In the genomic region with DNA sequence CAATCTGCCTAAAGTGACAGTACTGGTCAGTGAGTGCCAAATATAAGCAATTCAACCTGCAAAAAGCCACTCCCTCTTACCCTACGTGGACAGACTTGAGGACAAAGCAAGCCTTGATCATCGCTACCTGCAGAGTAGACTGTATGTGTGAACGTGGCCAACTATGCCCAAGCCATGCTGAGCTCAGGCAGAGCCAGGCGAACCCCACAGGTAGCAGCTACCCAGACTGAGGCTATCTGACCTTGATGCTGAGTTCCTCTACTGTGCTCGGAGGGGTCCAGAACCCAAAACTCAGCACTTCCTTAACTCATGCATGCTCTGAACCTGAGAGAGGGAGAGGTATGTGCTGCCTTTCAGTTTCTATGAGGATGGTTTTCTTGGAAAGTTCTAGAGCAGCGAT, we compare ENCODE assay signal across 28 cellular contexts.
"Had no signal": no experiment of that assay in that cellular context is flagged by ENCODE, and none has a peak within 500 bp of the region (broad histone marks: within the 10 kb centered on the region; RNA-seq: fewer than 3 reads in every experiment).

No MANE protein-coding gene starts in this region.

- DNase-seq: stimulated activated CD4-positive, alpha-beta T cell treated with anti-CD3 and anti-CD28 coated beads, Interleukin-2, amount 100 ng/mL, for 48 hours; stimulated activated CD4-positive, alpha-beta T cell treated with anti-CD3 and anti-CD28 coated beads, Interleukin-4, amount 100 ng/mL, for 1 hour; stimulated activated CD4-positive, alpha-beta T cell treated with anti-CD3 and anti-CD28 coated beads, Interleukin-4, amount 100 ng/mL, for 24 hours; stimulated activated CD4-positive, alpha-beta T cell treated with anti-CD3 and anti-CD28 coated beads, Interleukin-4, amount 100 ng/mL, for 4 hours; stimulated activated CD8-positive, alpha-beta memory T cell treated with anti-CD3 and anti-CD28 coated beads, Interleukin-4, amount 100 ng/mL, for 48 hours; stimulated activated naive B cell treated with anti-CD40 and anti-IgM and Interleukin-4, amounts not matched to agents 10 μg/mL and 1 μg/mL and 100 μg/mL, for 72 hours; stimulated activated naive CD4-positive, alpha-beta T cell; stimulated activated naive CD4-positive, alpha-beta T cell treated with Interleukin-2 at 50 U/mL for 16 hours; stimulated activated naive CD8-positive, alpha-beta T cell treated with anti-CD3 and anti-CD28 coated beads, Interleukin-15, amount 100 ng/mL, for 72 hours; stimulated activated naive CD8-positive, alpha-beta T cell treated with anti-CD3 and anti-CD28 coated beads, Interleukin-15, Interleukin-2, amounts not matched to agents 100 U/mL and 50 U/mL, for 24 hours; stomach; substantia nigra; testis; thyroid gland; tibial artery; transverse colon; trophoblast cell; upper lobe of left lung; upper lobe of right lung; uterus had no signal

- H3K36me3 ChIP-seq: thoracic aorta, thyroid gland, tibial artery, transverse colon, upper lobe of right lung, uterus, vagina had no signal

- H3K4me3 Mint-ChIP-seq: stimulated activated effector memory CD8-positive, alpha-beta T cell treated with anti-CD3 and anti-CD28 coated beads, Interleukin-12 subunit alpha, Interleukin-12 subunit beta, amount 100 ng/mL, for 72 hours; stimulated activated memory B cell treated with anti-CD40 and anti-IgM and Interleukin-4, amounts not matched to agents 10 μg/mL and 1 μg/mL and 100 μg/mL, for 72 hours; stimulated activated naive B cell treated with anti-CD40 and anti-IgM and Interleukin-4, amounts not matched to agents 10 μg/mL and 1 μg/mL and 100 μg/mL, for 72 hours; stimulated activated naive CD8-positive, alpha-beta T cell treated with anti-CD3 and anti-CD28 coated beads, Interleukin-15, amount 100 ng/mL, for 72 hours; stimulated activated naive CD8-positive, alpha-beta T cell treated with anti-CD3 and anti-CD28 coated beads, Interleukin-15, Interleukin-2, amounts not matched to agents 100 ng/mL and 50 ng/mL, for 24 hours; type B pancreatic cell had no signal

- H3K27ac Mint-ChIP-seq: stimulated activated effector memory CD8-positive, alpha-beta T cell treated with anti-CD3 and anti-CD28 coated beads, Interleukin-12 subunit alpha, Interleukin-12 subunit beta, amount 100 ng/mL, for 72 hours; stimulated activated memory B cell treated with anti-CD40 and anti-IgM and Interleukin-4, amounts not matched to agents 10 μg/mL and 1 μg/mL and 100 μg/mL, for 72 hours; stimulated activated naive B cell treated with anti-CD40 and anti-IgM and Interleukin-4, amounts not matched to agents 10 μg/mL and 1 μg/mL and 100 μg/mL, for 72 hours; stimulated activated naive CD8-positive, alpha-beta T cell treated with anti-CD3 and anti-CD28 coated beads, Interleukin-15, amount 100 ng/mL, for 72 hours; stimulated activated naive CD8-positive, alpha-beta T cell treated with anti-CD3 and anti-CD28 coated beads, Interleukin-15, Interleukin-2, amounts not matched to agents 100 ng/mL and 50 ng/mL, for 24 hours; type B pancreatic cell had no signal

- H3K4me1 Mint-ChIP-seq: stimulated activated effector memory CD8-positive, alpha-beta T cell treated with anti-CD3 and anti-CD28 coated beads, Interleukin-12 subunit alpha, Interleukin-12 subunit beta, amount 100 ng/mL, for 72 hours; stimulated activated memory B cell treated with anti-CD40 and anti-IgM and Interleukin-4, amounts not matched to agents 10 μg/mL and 1 μg/mL and 100 μg/mL, for 72 hours; stimulated activated naive B cell treated with anti-CD40 and anti-IgM and Interleukin-4, amounts not matched to agents 10 μg/mL and 1 μg/mL and 100 μg/mL, for 72 hours; stimulated activated naive CD8-positive, alpha-beta T cell treated with anti-CD3 and anti-CD28 coated beads, Interleukin-15, amount 100 ng/mL, for 72 hours had no signal

- H3K4me3 ChIP-seq: stomach, suprapubic skin, testis, thoracic aorta, thyroid gland, tibial artery, tibial nerve, transverse colon, upper lobe of left lung, upper lobe of right lung, uterus, vagina had no signal

- H3K27ac ChIP-seq: stomach, suprapubic skin, testis, thoracic aorta, thyroid gland, tibial artery, tibial nerve, transverse colon, upper lobe of left lung, upper lobe of right lung, uterus, vagina had no signal

- H3K36me3 Mint-ChIP-seq: stimulated activated effector memory CD8-positive, alpha-beta T cell treated with anti-CD3 and anti-CD28 coated beads, Interleukin-12 subunit alpha, Interleukin-12 subunit beta, amount 100 ng/mL, for 72 hours; stimulated activated memory B cell treated with anti-CD40 and anti-IgM and Interleukin-4, amounts not matched to agents 10 μg/mL and 1 μg/mL and 100 μg/mL, for 72 hours; type B pancreatic cell had no signal

- H3K27me3 ChIP-seq: stomach, suprapubic skin, testis, thyroid gland, tibial artery, tibial nerve, transverse colon, upper lobe of left lung, upper lobe of right lung, uterus, vagina had no signal

- H3K4me1 ChIP-seq: stomach, testis, thyroid gland, tibial artery, tibial nerve, transverse colon, upper lobe of left lung, upper lobe of right lung, uterus, vagina had no signal

- H3K9me3 ChIP-seq: stomach, suprapubic skin, testis, thoracic aorta, thyroid gland, tibial artery, tibial nerve, transverse colon, upper lobe of left lung, upper lobe of right lung, uterus, vagina had no signal

- H3K27me3 Mint-ChIP-seq: stimulated activated memory B cell treated with anti-CD40 and anti-IgM and Interleukin-4, amounts not matched to agents 10 μg/mL and 1 μg/mL and 100 μg/mL, for 72 hours; stimulated activated naive B cell treated with anti-CD40 and anti-IgM and Interleukin-4, amounts not matched to agents 10 μg/mL and 1 μg/mL and 100 μg/mL, for 72 hours; stimulated activated naive CD8-positive, alpha-beta T cell treated with anti-CD3 and anti-CD28 coated beads, Interleukin-15, amount 100 ng/mL, for 72 hours; stimulated activated naive CD8-positive, alpha-beta T cell treated with anti-CD3 and anti-CD28 coated beads, Interleukin-15, Interleukin-2, amounts not matched to agents 100 ng/mL and 50 ng/mL, for 24 hours had no signal

- H3K9me3 Mint-ChIP-seq: stimulated activated naive B cell treated with anti-CD40 and anti-IgM and Interleukin-4, amounts not matched to agents 10 μg/mL and 1 μg/mL and 100 μg/mL, for 72 hours; stimulated activated naive CD8-positive, alpha-beta T cell treated with anti-CD3 and anti-CD28 coated beads, Interleukin-15, amount 100 ng/mL, for 72 hours; stimulated activated naive CD8-positive, alpha-beta T cell treated with anti-CD3 and anti-CD28 coated beads, Interleukin-15, Interleukin-2, amounts not matched to agents 100 ng/mL and 50 ng/mL, for 24 hours had no signal
